In the genomic region with DNA sequence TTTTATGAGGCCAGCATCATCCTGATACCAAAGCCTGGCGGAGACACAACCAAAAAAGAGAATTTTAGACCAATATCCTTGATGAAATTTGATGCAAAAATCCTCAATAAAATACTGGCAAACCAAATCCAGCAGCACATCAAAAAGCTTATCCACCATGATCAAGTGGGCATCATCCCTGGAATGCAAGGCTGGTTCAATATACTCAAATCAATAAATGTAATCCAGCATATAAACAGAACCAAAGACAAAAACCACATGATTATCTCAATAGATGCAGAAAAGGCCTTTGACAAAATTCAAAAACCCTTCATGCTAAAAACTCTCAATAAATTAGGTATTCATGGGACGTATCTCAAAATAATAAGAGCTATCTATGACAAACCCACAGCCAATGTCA, we compare ENCODE assay signal across 2 cellular contexts. TPM values are rescaled to one million over a fixed set of nuclear protein-coding genes. Genes with fewer than 3 reads are reported as not detected.
"Had no signal": no experiment of that assay in that cellular context is flagged by ENCODE, and none has a peak within 500 bp of the region (broad histone marks: within the 10 kb centered on the region; RNA-seq: fewer than 3 reads in every experiment).

No MANE protein-coding gene starts in this region.

RNA-seq across cellular contexts. Expression of a gene that starts 48.2 kb away (rescaled TPM):
- total RNA-seq: G401, GM12878 had no signal
